8 cellular contexts compared by ENCODE assay signal in genomic region chr17:30477758-30478115, GRCh38. TPM values are rescaled to one million over a fixed set of nuclear protein-coding genes. Genes with fewer than 3 reads are reported as not detected.
A peak's percentile ranks its signal among the peaks of the same experiment; 100 is the strongest.
DNase-seq lines count a peak whose midpoint lies in the region; TF ChIP-seq lines count a peak whose summit lies in the region.

No MANE protein-coding gene starts in this region.

- no peak for DNase-seq in HAP-1 (ENCODE audit: low spot score in 2 of 2)
- DNase-seq in WERI-Rb-1: no peak
- DNase-seq in fibroblast of villous mesenchyme (ENCODE audit: low read depth): peak; percentile 46
- no peak for DNase-seq in ovary
- DNase-seq in inferior parietal cortex (ENCODE audit: extremely low spot score): no peak
- no peak for DNase-seq in activated CD4-positive, alpha-beta T cell treated with anti-CD3 and anti-CD28 coated beads, Interleukin-2, amount 50 U/mL, for 48 hours
- DNase-seq in NCI-H187 (lab: John Stamatoyannopoulos, UW): no peak

- H3K9me3 ChIP-seq in HAP-1 (no peaks in the 10 kb centered on the region), WERI-Rb-1 (ENCODE audit: severe bottlenecking) (no peaks in the 10 kb centered on the region), ovary (no peaks in the 10 kb centered on the region)

- in situ Hi-C loops in HAP-1 (cut with MboI; ENCODE audit: low sequenced_read_pairs): loop anchor here (10.0 kb wide), 1 partner anchor 237 kb away; no protein-coding TSS in a partner anchor

- peaks cover 9% of the 10 kb centered on the region; the same call in 1 of the 2 replicates for H3K4me1 ChIP-seq in HAP-1
- H3K4me1 ChIP-seq in ovary (ENCODE audit: insufficient read depth): peaks cover 2% of the 10 kb centered on the region

- peak overlapping the region; percentile 81 for H3K4me3 ChIP-seq in HAP-1
- peak overlapping the region; percentile 60 for H3K4me3 ChIP-seq in WERI-Rb-1 (ENCODE audit: low read depth, low read length)
- H3K4me3 ChIP-seq in fibroblast of villous mesenchyme (ENCODE audit: low read depth, low read length): peak overlapping the region; percentile 73
- H3K4me3 ChIP-seq in ovary: peak overlapping the region; percentile 58

- TF ChIP-seq EP300 in ovary (IDR thresholded peaks at IDR 0.05): no peak

- 0 to 2% (median 0%) methylated on average over 10 of the region's 10 CpGs for WGBS in ovary, 3 donors

- intact Hi-C loops in ovary (cut with DNase I): loop anchor here in 1 of 4 donors (10.0 kb wide), 1 partner anchor 353 kb away; no protein-coding TSS in a partner anchor

- H3K27me3 ChIP-seq in HAP-1 (ENCODE audit: low read depth) (peaks cover 8% of the 10 kb centered on the region), WERI-Rb-1 (ENCODE audit: insufficient read depth, low read depth, severe bottlenecking) (no peaks in the 10 kb centered on the region), ovary (no peaks in the 10 kb centered on the region)

- H3K27ac ChIP-seq in C4-2B (peak overlapping the region; percentile 89), WERI-Rb-1 (peak overlapping the region; percentile 95), ovary (peak overlapping the region; percentile 83 to 93)

- H3K36me3 ChIP-seq in HAP-1 (replicated peaks): peaks cover 19% of the 10 kb centered on the region
- peaks cover 34% of the 10 kb centered on the region for H3K36me3 ChIP-seq in WERI-Rb-1
- H3K36me3 ChIP-seq in ovary: no peaks in the 10 kb centered on the region

- TF ChIP-seq CTCF in C4-2B (conservative IDR thresholded peaks at IDR 0.05): no peak
- TF ChIP-seq CTCF in WERI-Rb-1 (IDR thresholded peaks at IDR 0.05; ENCODE audit: low read depth, low read length): no peak
- TF ChIP-seq CTCF in fibroblast of villous mesenchyme (IDR thresholded peaks at IDR 0.05; ENCODE audit: insufficient read depth, low read depth, low read length): no peak
- TF ChIP-seq CTCF in ovary (IDR thresholded peaks at IDR 0.05): no peak

- no peak for TF ChIP-seq POLR2A in ovary (IDR thresholded peaks at IDR 0.05)

RNA-seq across cellular contexts. Expression of gene GOSR1, which starts 0.5 kb away (rescaled TPM):
- 17.7 and 35.0 TPM in 2 replicates for total RNA-seq in fibroblast of villous mesenchyme
- 10 to 100 TPM; 26.1 to 61.1 (median 53.9) TPM for total RNA-seq in ovary
- 10 to 100 TPM; 19.1 to 66.9 TPM for polyA plus RNA-seq in ovary
